Comparison of ENCODE assay signal across 30 cellular contexts in the genomic region with DNA sequence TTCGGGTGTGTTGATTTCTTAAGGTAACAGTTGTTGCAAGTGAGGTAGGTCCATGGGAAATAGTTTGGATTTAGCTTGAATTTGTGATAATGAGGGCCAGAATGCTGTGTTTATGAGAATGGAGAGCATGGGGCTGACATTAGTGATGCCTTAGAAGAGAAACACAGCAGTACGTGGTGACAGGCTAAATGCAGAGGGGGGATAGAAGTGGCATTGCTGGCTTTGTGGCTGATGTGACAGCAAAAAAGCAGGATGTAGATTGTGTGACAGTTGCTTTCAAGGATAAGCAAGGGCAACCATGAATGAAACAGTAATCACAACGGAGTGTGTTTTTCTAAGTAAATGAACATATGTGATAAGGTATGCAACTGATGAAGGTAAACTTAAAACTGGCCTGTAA.
"Had no signal": no experiment of that assay in that cellular context is flagged by ENCODE, and none has a peak within 500 bp of the region (broad histone marks: within the 10 kb centered on the region; RNA-seq: fewer than 3 reads in every experiment).

No MANE protein-coding gene starts in this region.

- H3K4me3 ChIP-seq: neural progenitor cell, ovary, psoas muscle, right lobe of liver, sigmoid colon, stomach, suprapubic skin, testis, tibial artery, transverse colon, upper lobe of left lung, vagina had no signal

- ATAC-seq: naive thymus-derived CD4-positive, alpha-beta T cell; natural killer cell; psoas muscle; right cardiac atrium; right lobe of liver; stimulated activated effector memory CD8-positive, alpha-beta T cell treated with anti-CD3 and anti-CD28 coated beads, Interleukin-12 subunit alpha, Interleukin-12 subunit beta, amount 100 ng/mL, for 72 hours; stimulated activated naive B cell treated with anti-CD40 and anti-IgM and Interleukin-4, amounts not matched to agents 10 μg/mL and 1 μg/mL and 100 μg/mL, for 72 hours had no signal

- H3K4me2 ChIP-seq: neural progenitor cell had no signal

- H3K79me2 ChIP-seq: parathyroid adenoma had no signal

- H3K27ac Mint-ChIP-seq: naive thymus-derived CD4-positive, alpha-beta T cell; natural killer cell; nephron; neural progenitor cell; progenitor cell of endocrine pancreas; stimulated activated effector memory CD8-positive, alpha-beta T cell treated with anti-CD3 and anti-CD28 coated beads, Interleukin-12 subunit alpha, Interleukin-12 subunit beta, amount 100 ng/mL, for 72 hours; stimulated activated naive B cell treated with anti-CD40 and anti-IgM and Interleukin-4, amounts not matched to agents 10 μg/mL and 1 μg/mL and 100 μg/mL, for 72 hours; stimulated activated naive CD8-positive, alpha-beta T cell treated with anti-CD3 and anti-CD28 coated beads, Interleukin-15, Interleukin-2, amounts not matched to agents 100 ng/mL and 50 ng/mL, for 24 hours had no signal

- H3K27me3 Mint-ChIP-seq: progenitor cell of endocrine pancreas; stimulated activated naive B cell treated with anti-CD40 and anti-IgM and Interleukin-4, amounts not matched to agents 10 μg/mL and 1 μg/mL and 100 μg/mL, for 72 hours; stimulated activated naive CD8-positive, alpha-beta T cell treated with anti-CD3 and anti-CD28 coated beads, Interleukin-15, Interleukin-2, amounts not matched to agents 100 ng/mL and 50 ng/mL, for 24 hours had no signal

- H3K4me3 Mint-ChIP-seq: naive thymus-derived CD4-positive, alpha-beta T cell; natural killer cell; nephron; neural progenitor cell; stimulated activated effector memory CD8-positive, alpha-beta T cell treated with anti-CD3 and anti-CD28 coated beads, Interleukin-12 subunit alpha, Interleukin-12 subunit beta, amount 100 ng/mL, for 72 hours; stimulated activated naive B cell treated with anti-CD40 and anti-IgM and Interleukin-4, amounts not matched to agents 10 μg/mL and 1 μg/mL and 100 μg/mL, for 72 hours; stimulated activated naive CD8-positive, alpha-beta T cell treated with anti-CD3 and anti-CD28 coated beads, Interleukin-15, Interleukin-2, amounts not matched to agents 100 ng/mL and 50 ng/mL, for 24 hours had no signal

- H3K9me3 ChIP-seq: ovary, right lobe of liver, sigmoid colon, testis, tibial artery, transverse colon, upper lobe of left lung, vagina had no signal

- H3K9me3 Mint-ChIP-seq: neural progenitor cell; stimulated activated effector memory CD8-positive, alpha-beta T cell treated with anti-CD3 and anti-CD28 coated beads, Interleukin-12 subunit alpha, Interleukin-12 subunit beta, amount 100 ng/mL, for 72 hours; stimulated activated naive CD8-positive, alpha-beta T cell treated with anti-CD3 and anti-CD28 coated beads, Interleukin-15, Interleukin-2, amounts not matched to agents 100 ng/mL and 50 ng/mL, for 24 hours had no signal

- DNase-seq: naive thymus-derived CD4-positive, alpha-beta T cell; natural killer cell; occipital lobe; ovary; posterior cingulate gyrus; psoas muscle; right cardiac atrium; right lobe of liver; sigmoid colon; small intestine; stimulated activated CD4-positive, alpha-beta T cell treated with anti-CD3 and anti-CD28 coated beads, Interleukin-15, amount 100 ng/mL, for 24 hours; stimulated activated CD4-positive, alpha-beta T cell treated with anti-CD3 and anti-CD28 coated beads, Interleukin-2, amount 100 ng/mL, for 24 hours; stimulated activated CD4-positive, alpha-beta T cell treated with anti-CD3 and anti-CD28 coated beads, Interleukin-2, amount 100 ng/mL, for 48 hours; stimulated activated CD4-positive, alpha-beta T cell treated with anti-CD3 and anti-CD28 coated beads, Interleukin-4, amount 100 ng/mL, for 24 hours; stimulated activated naive B cell treated with anti-CD40 and anti-IgM and Interleukin-4, amounts not matched to agents 10 μg/mL and 1 μg/mL and 100 μg/mL, for 72 hours; stimulated activated naive CD4-positive, alpha-beta T cell treated with Interleukin-2 at 50 U/mL for 16 hours; stomach; testis; tibial artery; transverse colon; upper lobe of left lung had no signal

- H3K27me3 ChIP-seq: neural progenitor cell, ovary, right lobe of liver, sigmoid colon, stomach, suprapubic skin, testis, tibial artery, transverse colon, upper lobe of left lung, vagina had no signal

- H3K36me3 ChIP-seq: neural progenitor cell, ovary, right lobe of liver, sigmoid colon, stomach, suprapubic skin, tibial artery, transverse colon, upper lobe of left lung, vagina had no signal

- H3K36me3 Mint-ChIP-seq: naive thymus-derived CD4-positive, alpha-beta T cell; natural killer cell; neural progenitor cell; stimulated activated effector memory CD8-positive, alpha-beta T cell treated with anti-CD3 and anti-CD28 coated beads, Interleukin-12 subunit alpha, Interleukin-12 subunit beta, amount 100 ng/mL, for 72 hours; stimulated activated naive B cell treated with anti-CD40 and anti-IgM and Interleukin-4, amounts not matched to agents 10 μg/mL and 1 μg/mL and 100 μg/mL, for 72 hours had no signal

- FAIRE-seq: small intestine, urothelium cell line had no signal

- H3K4me1 ChIP-seq: neural progenitor cell, parathyroid adenoma, right lobe of liver, sigmoid colon, stomach, suprapubic skin, testis, tibial artery, transverse colon, upper lobe of left lung, vagina had no signal

- H3K9ac ChIP-seq: neural progenitor cell, parathyroid adenoma had no signal

- H3K4me1 Mint-ChIP-seq: naive thymus-derived CD4-positive, alpha-beta T cell; natural killer cell; neural progenitor cell; stimulated activated effector memory CD8-positive, alpha-beta T cell treated with anti-CD3 and anti-CD28 coated beads, Interleukin-12 subunit alpha, Interleukin-12 subunit beta, amount 100 ng/mL, for 72 hours; stimulated activated naive B cell treated with anti-CD40 and anti-IgM and Interleukin-4, amounts not matched to agents 10 μg/mL and 1 μg/mL and 100 μg/mL, for 72 hours had no signal

- H2AFZ ChIP-seq: neural progenitor cell, parathyroid adenoma had no signal

- H3K27ac ChIP-seq: neural progenitor cell, ovary, parathyroid adenoma, psoas muscle, right lobe of liver, sigmoid colon, stomach, suprapubic skin, testis, tibial artery, transverse colon, upper lobe of left lung, vagina had no signal
